Comparison of ENCODE assay signal across 8 cellular contexts in genomic region chr20:37526839-37527637, GRCh38. TPM values are rescaled to one million over a fixed set of nuclear protein-coding genes. Genes with fewer than 3 reads are reported as not detected.
DNase-seq lines count a peak whose midpoint lies in the region; ATAC-seq and TF ChIP-seq lines count a peak whose summit lies in the region.

No MANE protein-coding gene starts in this region.

- H3K9me3 ChIP-seq in RWPE2 (ENCODE audit: severe bottlenecking): no peaks in the 10 kb centered on the region

- no peaks in the 10 kb centered on the region for H3K27me3 Mint-ChIP-seq in naive thymus-derived CD8-positive, alpha-beta T cell

- H3K4me3 ChIP-seq in RWPE2 (ENCODE audit: severe bottlenecking) (peak overlapping the region; percentile 90), epithelial cell of esophagus (ENCODE audit: low read length) (peak overlapping the region; percentile 96)

- H3K27me3 ChIP-seq in RWPE2 (ENCODE audit: insufficient read depth, poor library complexity, severe bottlenecking): no peaks in the 10 kb centered on the region

- POLR2A ChIA-PET in naive thymus-derived CD8-positive, alpha-beta T cell (lab: Charles Lee): interaction anchor here (0.6 to 1.5 kb wide), 7 partner anchors 14 to 348 kb away, joined by 3 to 11 read pairs (median 3); partner anchors contain the start of genes MANBAL, MROH8 and RPN2

- H3K4me1 Mint-ChIP-seq in naive thymus-derived CD8-positive, alpha-beta T cell: peaks cover 44 to 60% (median 53%) of the 10 kb centered on the region in 4 donors

- peak overlapping the region; percentile 84 to 94 (median 89) for H3K4me3 Mint-ChIP-seq in naive thymus-derived CD8-positive, alpha-beta T cell

- H3K36me3 ChIP-seq in RWPE2 (ENCODE audit: low read depth): peaks cover 36% of the 10 kb centered on the region

- TF ChIP-seq CTCF in RWPE2 (IDR thresholded peaks at IDR 0.05; ENCODE audit: poor library complexity, severe bottlenecking) (no peak), epithelial cell of esophagus (IDR thresholded peaks at IDR 0.05; ENCODE audit: insufficient read depth, low read depth, low read length, missing control alignments) (no peak)

- peaks cover 44% of the 10 kb centered on the region for H3K4me1 ChIP-seq in RWPE2 (ENCODE audit: insufficient read depth, poor library complexity, severe bottlenecking)

- no peaks in the 10 kb centered on the region for H3K9me3 Mint-ChIP-seq in naive thymus-derived CD8-positive, alpha-beta T cell

- H3K36me3 Mint-ChIP-seq in naive thymus-derived CD8-positive, alpha-beta T cell: peaks cover 0 to 6% (median 0%) of the 10 kb centered on the region in 3 donors

- H3K27ac ChIP-seq in RWPE2 (ENCODE audit: poor library complexity, severe bottlenecking): peak overlapping the region; percentile 98

- H3K27ac Mint-ChIP-seq in naive thymus-derived CD8-positive, alpha-beta T cell: peak overlapping the region; percentile 99 to 100 (median 100)

- ATAC-seq in RWPE2 (ENCODE audit: low read depth) (no peak; the same call in 2 of the 3 replicates), GM18867 (IDR thresholded peaks at IDR 0.05; ENCODE audit: unreplicated experiment) (no peak), HG02970 (IDR thresholded peaks at IDR 0.05; ENCODE audit: low FRiP score, unreplicated experiment) (no peak)
- no peak for ATAC-seq in naive thymus-derived CD8-positive, alpha-beta T cell

- DNase-seq in activated effector memory CD4-positive, alpha-beta T cell treated with anti-CD3 and anti-CD28 coated beads, Interleukin-2, amount 50 U/mL, for 16 hours: peak; percentile 58
- DNase-seq in activated effector memory CD4-positive, alpha-beta T cell treated with Interleukin-2 at 50 U/mL for 16 hours: no peak
- peak; percentile 82 for DNase-seq in RWPE2 (ENCODE audit: low spot score)
- DNase-seq in epithelial cell of esophagus (ENCODE audit: low read depth): peak; percentile 53
- DNase-seq in naive thymus-derived CD8-positive, alpha-beta T cell: no peak
- no peak for DNase-seq in GF-D8 (lab: John Stamatoyannopoulos, UW)

RNA-seq across cellular contexts. Expression of gene BLCAP, which starts 0.6 kb away (rescaled TPM):
- 10 to 100 TPM; 88.0 to 99.5 TPM for total RNA-seq in naive thymus-derived CD8-positive, alpha-beta T cell
- 10 to 100 TPM; 86.6 to 94.7 (median 91.8) TPM for polyA plus RNA-seq in naive thymus-derived CD8-positive, alpha-beta T cell

RNA-seq across cellular contexts. Expression of gene NNAT, which starts 6.0 kb away (rescaled TPM):
- not detected for total RNA-seq in naive thymus-derived CD8-positive, alpha-beta T cell
- polyA plus RNA-seq in naive thymus-derived CD8-positive, alpha-beta T cell: under 1 TPM in 1 of 3 donors, not detected in 2; 0.13 TPM

Comparison
In these comparisons a context has a peak if more than half of its experiments do, and no peak if none do; other contexts are left out.
1. DNase-seq: peak in activated effector memory CD4-positive, alpha-beta T cell treated with anti-CD3 and anti-CD28 coated beads, Interleukin-2, amount 50 U/mL, for 16 hours (single experiment), RWPE2 (single experiment) and epithelial cell of esophagus (single experiment); none in activated effector memory CD4-positive, alpha-beta T cell treated with Interleukin-2 at 50 U/mL for 16 hours (single experiment), naive thymus-derived CD8-positive, alpha-beta T cell (0 of 10) and GF-D8 (single experiment).